32 cellular contexts compared by ENCODE assay signal in genomic region chr16:86930001-86930400, GRCh38.
DNase-seq lines count a peak whose midpoint lies in the region; ATAC-seq, FAIRE-seq and TF ChIP-seq lines count a peak whose summit lies in the region.
"Had no signal": no experiment of that assay in that cellular context is flagged by ENCODE, and none has a peak within 500 bp of the region (broad histone marks: within the 10 kb centered on the region; RNA-seq: fewer than 3 reads in every experiment).

No MANE protein-coding gene starts in this region.

- no peak for TF ChIP-seq CTCF in RWPE2 (IDR thresholded peaks at IDR 0.05; ENCODE audit: poor library complexity, severe bottlenecking)
- no peak for TF ChIP-seq CTCF in endothelial cell of umbilical vein (IDR thresholded peaks at IDR 0.05; ENCODE audit: extremely low read depth in 1 of 2, insufficient read depth in 1 of 2, low read depth in 1 of 2, low read length in 2 of 2)
- TF ChIP-seq CTCF in nephron progenitor cell (IDR thresholded peaks at IDR 0.05): no peak
- no peak for TF ChIP-seq CTCF in type B pancreatic cell (conservative IDR thresholded peaks at IDR 0.05)

- H2AFZ ChIP-seq in ACC112 (ENCODE audit: low read length, unreplicated experiment): no peak overlapping the region
- H2AFZ ChIP-seq in endothelial cell of umbilical vein (ENCODE audit: low read depth, low read length): no peak overlapping the region

- H3K27me3 Mint-ChIP-seq in nephron progenitor cell (ENCODE audit: low read depth, poor library complexity): peaks cover 4% of the 10 kb centered on the region
- H3K27me3 Mint-ChIP-seq in type B pancreatic cell: peaks cover 48% of the 10 kb centered on the region

- DNase-seq in RWPE2 (ENCODE audit: low spot score) (no peak), endothelial cell of umbilical vein (ENCODE audit: low read depth, low spot score) (no peak), nephron progenitor cell (no peak), type B pancreatic cell (ENCODE audit: extremely low spot score, unreplicated experiment) (no peak), ACHN (no peak)
- DNase-seq: activated CD4-positive, alpha-beta T cell treated with anti-CD3 and anti-CD28 coated beads for 48 hours; activated naive CD8-positive, alpha-beta T cell treated with anti-CD3 and anti-CD28 coated beads for 36 hours; anterior cingulate cortex; BE2C; foreskin melanocyte; HCEC 1CT; heart left ventricle; MV-4-11; NCI-H146; NCI-H2107; NCI-H446; NCI-H774; ovary; SIG-M5; small intestine; stimulated activated CD4-positive, alpha-beta T cell treated with anti-CD3 and anti-CD28 coated beads, Interleukin-1b, Interleukin-23, amount 100 ng/mL, for 48 hours; stimulated activated naive CD4-positive, alpha-beta T cell treated with Interleukin-2 at 50 U/mL for 16 hours; T-helper 9 cell; uterus had no signal

- no peaks in the 10 kb centered on the region for H3K36me3 ChIP-seq in ACC112 (ENCODE audit: insufficient read depth, low read length)
- no peaks in the 10 kb centered on the region for H3K36me3 ChIP-seq in RWPE2 (ENCODE audit: low read depth)
- H3K36me3 ChIP-seq in endothelial cell of umbilical vein (ENCODE audit: control insufficient read depth in 2 of 2, extremely low read depth in 1 of 2, insufficient read depth in 2 of 2, low read length in 2 of 2): no peaks in the 10 kb centered on the region
- H3K36me3 ChIP-seq: BE2C, esophagus muscularis mucosa, heart left ventricle, ovary, uterus had no signal

- no peaks in the 10 kb centered on the region for H3K27me3 ChIP-seq in ACC112 (ENCODE audit: insufficient read depth, low read length)
- H3K27me3 ChIP-seq in RWPE2 (ENCODE audit: insufficient read depth, poor library complexity, severe bottlenecking): no peaks in the 10 kb centered on the region
- H3K27me3 ChIP-seq in endothelial cell of umbilical vein (ENCODE audit: control insufficient read depth in 2 of 2, insufficient read depth in 2 of 2, low read length in 2 of 2): no peaks in the 10 kb centered on the region
- H3K27me3 ChIP-seq: ovary, uterus had no signal

- H3K4me1 ChIP-seq in ACC112 (ENCODE audit: control insufficient read depth, insufficient read depth, low read length, unreplicated experiment) (peaks cover 49% of the 10 kb centered on the region), RWPE2 (ENCODE audit: insufficient read depth, poor library complexity, severe bottlenecking) (peaks cover 21% of the 10 kb centered on the region), endothelial cell of umbilical vein (ENCODE audit: control insufficient read depth, extremely low read depth, insufficient read depth, low read length) (peaks cover 59% of the 10 kb centered on the region)
- H3K4me1 ChIP-seq: BE2C, uterus had no signal

- peak overlapping the region; percentile 93 for H3K27ac ChIP-seq in ACC112 (ENCODE audit: low read depth, low read length)
- H3K27ac ChIP-seq in RWPE2 (ENCODE audit: poor library complexity, severe bottlenecking): peak overlapping the region; percentile 84
- peak overlapping the region; percentile 100 for H3K27ac ChIP-seq in endothelial cell of umbilical vein (ENCODE audit: insufficient read depth, low read depth, low read length)
- H3K27ac ChIP-seq: A549, esophagus muscularis mucosa, ovary, uterus, VCaP had no signal

- no peaks in the 10 kb centered on the region for H3K9me1 ChIP-seq in endothelial cell of umbilical vein (replicated peaks; ENCODE audit: control insufficient read depth, extremely low read depth, insufficient read depth, low read length)

- H3K4me2 ChIP-seq in endothelial cell of umbilical vein (ENCODE audit: insufficient read depth, low read length): peak overlapping the region; percentile 70
- H3K4me2 ChIP-seq: A549 had no signal

- POLR2A ChIA-PET in endothelial cell of umbilical vein (lab: Charles Lee): interaction anchor here (0.9 to 1.6 kb wide), 5 partner anchors 15 to 354 kb away, joined by 3 to 5 read pairs (median 3); no protein-coding TSS in a partner anchor

- no peaks in the 10 kb centered on the region for H3K36me3 Mint-ChIP-seq in nephron progenitor cell (ENCODE audit: low read depth)
- H3K36me3 Mint-ChIP-seq in type B pancreatic cell: no peaks in the 10 kb centered on the region
- H3K36me3 Mint-ChIP-seq: activated naive CD8-positive, alpha-beta T cell treated with anti-CD3 and anti-CD28 coated beads for 36 hours; natural killer cell treated with Interleukin-12 subunit alpha and Interleukin-12 subunit beta and Interleukin-15 and Interleukin-18, amount 100 ng/mL, for 72 hours had no signal

- H3K9me3 ChIP-seq in RWPE2 (ENCODE audit: severe bottlenecking) (no peaks in the 10 kb centered on the region), endothelial cell of umbilical vein (replicated peaks; ENCODE audit: control insufficient read depth, insufficient read depth, low read length) (no peaks in the 10 kb centered on the region)
- H3K9me3 ChIP-seq: A549, BE2C, esophagus muscularis mucosa, heart left ventricle, ovary, uterus had no signal

- BruUV-seq in endothelial cell of umbilical vein (replicated peaks; lab: Mats Ljungman, UMichigan): no TSS peak

- TF ChIP-seq POLR2A in endothelial cell of umbilical vein (IDR thresholded peaks at IDR 0.05; ENCODE audit: low read depth, low read length): peak; percentile 81

- H3K9ac ChIP-seq in endothelial cell of umbilical vein (replicated peaks; ENCODE audit: extremely low read depth, insufficient read depth, low read length): peak overlapping the region; percentile 97

- H3K4me3 ChIP-seq in ACC112 (ENCODE audit: low read depth, low read length): peak overlapping the region; percentile 11; the same call in 1 of the 2 replicates
- H3K4me3 ChIP-seq in RWPE2 (ENCODE audit: severe bottlenecking): no peak overlapping the region
- peak overlapping the region in 1 of 3 experiments; percentile 25 for H3K4me3 ChIP-seq in endothelial cell of umbilical vein (replicated peaks in 1 of 3; ENCODE audit: insufficient read depth in 1 of 3, low read depth in 1 of 3, low read length in 3 of 3)
- H3K4me3 ChIP-seq: A549, esophagus muscularis mucosa, ovary, uterus had no signal

- H3K79me2 ChIP-seq in ACC112 (ENCODE audit: control insufficient read depth, insufficient read depth, low read length, unreplicated experiment) (peaks cover 12% of the 10 kb centered on the region), endothelial cell of umbilical vein (ENCODE audit: control insufficient read depth, insufficient read depth, low read length) (no peaks in the 10 kb centered on the region)

- H3K9me3 Mint-ChIP-seq in nephron progenitor cell: peaks cover 4% of the 10 kb centered on the region
- H3K9me3 Mint-ChIP-seq in type B pancreatic cell: no peaks in the 10 kb centered on the region
- H3K9me3 Mint-ChIP-seq: activated naive CD8-positive, alpha-beta T cell treated with anti-CD3 and anti-CD28 coated beads for 36 hours; natural killer cell treated with Interleukin-12 subunit alpha and Interleukin-12 subunit beta and Interleukin-15 and Interleukin-18, amount 100 ng/mL, for 72 hours had no signal

- in situ Hi-C loops in ACHN (cut with HindIII; ENCODE audit: low pct_ligation_motif_present, low pct_unique_long_range_greater_than_20kb, low sequenced_read_pairs): no loop called here

- peak overlapping the region; percentile 89 for H3K27ac Mint-ChIP-seq in nephron progenitor cell
- no peak overlapping the region for H3K27ac Mint-ChIP-seq in type B pancreatic cell
- H3K27ac Mint-ChIP-seq: activated naive CD8-positive, alpha-beta T cell treated with anti-CD3 and anti-CD28 coated beads for 36 hours; natural killer cell treated with Interleukin-12 subunit alpha and Interleukin-12 subunit beta and Interleukin-15 and Interleukin-18, amount 100 ng/mL, for 72 hours had no signal

- dilution Hi-C loops in endothelial cell of umbilical vein (cut with MboI; ENCODE audit: extremely low pct_ligation_motif_present, low sequenced_read_pairs): no loop called here

- H3K4me3 Mint-ChIP-seq in nephron progenitor cell: no peak overlapping the region
- no peak overlapping the region for H3K4me3 Mint-ChIP-seq in type B pancreatic cell
- H3K4me3 Mint-ChIP-seq: activated naive CD8-positive, alpha-beta T cell treated with anti-CD3 and anti-CD28 coated beads for 36 hours; natural killer cell treated with Interleukin-12 subunit alpha and Interleukin-12 subunit beta and Interleukin-15 and Interleukin-18, amount 100 ng/mL, for 72 hours had no signal

- no peak for FAIRE-seq in endothelial cell of umbilical vein (lab: Jason Lieb, UNC)
- FAIRE-seq: A549, small intestine had no signal

- CTCF ChIA-PET in endothelial cell of umbilical vein (lab: Charles Lee): interaction anchor here (1.0 to 2.5 kb wide), 8 partner anchors 16 to 366 kb away, joined by 3 to 22 read pairs (median 11); no protein-coding TSS in a partner anchor

- ATAC-seq in RWPE2 (ENCODE audit: low read depth) (no peak), HG03095 (IDR thresholded peaks at IDR 0.05; ENCODE audit: unreplicated experiment) (no peak), GM18873 (IDR thresholded peaks at IDR 0.05; ENCODE audit: low FRiP score, unreplicated experiment) (no peak)
- ATAC-seq: A549; natural killer cell treated with Interleukin-12 subunit alpha and Interleukin-12 subunit beta and Interleukin-15 and Interleukin-18, amount 100 ng/mL, for 72 hours; Panc1 had no signal

- peaks cover 32% of the 10 kb centered on the region for H3K4me1 Mint-ChIP-seq in nephron progenitor cell
- peaks cover 27% of the 10 kb centered on the region for H3K4me1 Mint-ChIP-seq in type B pancreatic cell (ENCODE audit: unreplicated experiment)

- no peaks in the 10 kb centered on the region for H4K20me1 ChIP-seq in endothelial cell of umbilical vein (replicated peaks; ENCODE audit: control insufficient read depth, extremely low read depth, insufficient read depth, low read length)

- intact Hi-C loops in endothelial cell of umbilical vein (cut with micrococcal nuclease): loop anchor here (2.0 to 5.0 kb wide), 2 partner anchors 45 to 457 kb away; no protein-coding TSS in a partner anchor

TF ChIP-seq in endothelial cell of umbilical vein, 7 proteins besides CTCF, POLR2A, EP300 and RAD21:
- no peak for TF ChIP-seq EZH2 (IDR thresholded peaks at IDR 0.05; ENCODE audit: borderline replicate concordance, low read depth, low read length, severe bottlenecking)
- TF ChIP-seq POLR2AphosphoS5 (IDR thresholded peaks at IDR 0.05; ENCODE audit: insufficient read depth, low read depth, low read length): no peak
- no peak for TF ChIP-seq MAX (IDR thresholded peaks at IDR 0.05; ENCODE audit: insufficient read depth, insufficient read length)
- no peak for TF ChIP-seq GATA2 (IDR thresholded peaks at IDR 0.05; ENCODE audit: insufficient read depth, insufficient read length, low read depth, low read length)
- TF ChIP-seq JUN (IDR thresholded peaks at IDR 0.05; ENCODE audit: borderline replicate concordance, insufficient read depth, insufficient read length, low read depth): no peak
- no peak for TF ChIP-seq FOS (IDR thresholded peaks at IDR 0.05; ENCODE audit: borderline replicate concordance, insufficient read depth, low read length)
- TF ChIP-seq MYC (IDR thresholded peaks at IDR 0.05; ENCODE audit: low read depth, low read length): no peak
